Comparison of ENCODE assay signal across 28 cellular contexts in genomic region chr16:79182618-79183017, GRCh38.
DNase-seq lines count a peak whose midpoint lies in the region; ATAC-seq, FAIRE-seq and TF ChIP-seq lines count a peak whose summit lies in the region.
"Had no signal": no experiment of that assay in that cellular context is flagged by ENCODE, and none has a peak within 500 bp of the region (broad histone marks: within the 10 kb centered on the region; RNA-seq: fewer than 3 reads in every experiment).

No MANE protein-coding gene starts in this region.

- no peaks in the 10 kb centered on the region for H4K20me1 ChIP-seq in astrocyte (ENCODE audit: insufficient read depth, low read length)

- peak overlapping the region; percentile 24 for H3K27ac ChIP-seq in astrocyte (ENCODE audit: low read depth, low read length)
- H3K27ac ChIP-seq: A549, heart right ventricle, neural progenitor cell had no signal

- H3K79me2 ChIP-seq in astrocyte (ENCODE audit: insufficient read depth, low read length), result no peaks in the 10 kb centered on the region

- no peak overlapping the region for H3K4me3 ChIP-seq in astrocyte (ENCODE audit: insufficient read depth, low read depth, low read length)
- H3K4me3 ChIP-seq: A549, heart right ventricle, neural progenitor cell, tibial artery had no signal

- POLR2A ChIA-PET in HEK293T (lab: Yijun Ruan, JAX), result no interaction called here

- no peak overlapping the region for H3K27ac Mint-ChIP-seq in activated naive CD8-positive, alpha-beta T cell treated with anti-CD3 and anti-CD28 coated beads, Interleukin-2, amount 50 U/mL, for 24 hours
- no peak overlapping the region for H3K27ac Mint-ChIP-seq in activated naive CD8-positive, alpha-beta T cell treated with anti-CD3 and anti-CD28 coated beads for 36 hours
- peak overlapping the region; percentile 4 for H3K27ac Mint-ChIP-seq in astrocyte (ENCODE audit: unreplicated experiment)
- H3K27ac Mint-ChIP-seq: activated B cell treated with CpG ODN at 0.5 μM for 24 hours; activated CD8-positive, alpha-beta T cell treated with anti-CD3 and anti-CD28 coated beads for 36 hours; activated naive CD8-positive, alpha-beta T cell; activated T-helper 2 cell treated with anti-CD3 and anti-CD28 coated beads, Interferon-gamma antibody, Interleukin-2, Interleukin-4, amounts not matched to agents 10 μg/mL and 5 μg/mL and 100 μg/mL, durations not matched to agents 14 hours and 24 hours and 36 hours; B cell; neural progenitor cell had no signal

- peaks cover 32% of the 10 kb centered on the region for H3K4me1 Mint-ChIP-seq in activated naive CD8-positive, alpha-beta T cell treated with anti-CD3 and anti-CD28 coated beads, Interleukin-2, amount 50 U/mL, for 24 hours
- H3K4me1 Mint-ChIP-seq in activated naive CD8-positive, alpha-beta T cell treated with anti-CD3 and anti-CD28 coated beads for 36 hours, result peaks cover 15% of the 10 kb centered on the region
- H3K4me1 Mint-ChIP-seq in astrocyte (ENCODE audit: low read depth, unreplicated experiment), result peaks cover 13% of the 10 kb centered on the region
- H3K4me1 Mint-ChIP-seq: activated B cell treated with CpG ODN at 0.5 μM for 24 hours, B cell had no signal

- DNase-seq in activated naive CD8-positive, alpha-beta T cell treated with anti-CD3 and anti-CD28 coated beads, Interleukin-2, amount 50 U/mL, for 24 hours, result no peak
- no peak for DNase-seq in activated naive CD8-positive, alpha-beta T cell treated with anti-CD3 and anti-CD28 coated beads for 36 hours
- DNase-seq in astrocyte (ENCODE audit: low read depth) (peak; percentile 12), iris pigment epithelial cell (ENCODE audit: low read depth) (peak; percentile 5), urothelium cell line (ENCODE audit: low spot score) (peak; percentile 39), HEK293T (ENCODE audit: extremely low spot score) (no peak), DMS79 (lab: John Stamatoyannopoulos, UW) (no peak)
- DNase-seq: activated B cell treated with CpG ODN at 0.5 μM for 24 hours; activated CD8-positive, alpha-beta T cell treated with anti-CD3 and anti-CD28 coated beads for 36 hours; heart right ventricle; IMR-90; left cardiac atrium; mammary epithelial cell; NCI-H1105; NCI-H1930; NCI-H526 treated with DMSO at 0.1 percent for 48 hours; posterior cingulate gyrus; tibial artery had no signal

- peak; percentile 20 for ATAC-seq in activated naive CD8-positive, alpha-beta T cell treated with anti-CD3 and anti-CD28 coated beads, Interleukin-2, amount 50 U/mL, for 24 hours
- no peak for ATAC-seq in GM21529 (IDR thresholded peaks at IDR 0.05; ENCODE audit: unreplicated experiment)
- ATAC-seq: A549; activated CD8-positive, alpha-beta T cell treated with anti-CD3 and anti-CD28 coated beads for 36 hours; heart right ventricle; left cardiac atrium; Panc1; sciatic nerve had no signal

- H3K36me3 Mint-ChIP-seq in activated naive CD8-positive, alpha-beta T cell treated with anti-CD3 and anti-CD28 coated beads, Interleukin-2, amount 50 U/mL, for 24 hours (ENCODE audit: low read depth), result peaks cover 2% of the 10 kb centered on the region
- H3K36me3 Mint-ChIP-seq in activated naive CD8-positive, alpha-beta T cell treated with anti-CD3 and anti-CD28 coated beads for 36 hours, result peaks cover 5% of the 10 kb centered on the region
- no peaks in the 10 kb centered on the region for H3K36me3 Mint-ChIP-seq in astrocyte (ENCODE audit: low read depth, unreplicated experiment)
- H3K36me3 Mint-ChIP-seq: activated naive CD8-positive, alpha-beta T cell had no signal

- peaks cover 7% of the 10 kb centered on the region for H3K9me3 ChIP-seq in astrocyte (ENCODE audit: insufficient read depth, low read depth, low read length)
- H3K9me3 ChIP-seq: A549 had no signal

- no peak for TF ChIP-seq CTCF in astrocyte (IDR thresholded peaks at IDR 0.05; ENCODE audit: insufficient read depth, low read depth, low read length)

- no peak overlapping the region for H2AFZ ChIP-seq in astrocyte (ENCODE audit: low read depth, low read length)
- H2AFZ ChIP-seq: neural progenitor cell had no signal

- FAIRE-seq in astrocyte (lab: Jason Lieb, UNC), result no peak
- peak; percentile 83 for FAIRE-seq in urothelium cell line (lab: Jason Lieb, UNC)
- FAIRE-seq: A549, H1 had no signal

- no peaks in the 10 kb centered on the region for H3K27me3 ChIP-seq in astrocyte (ENCODE audit: insufficient read depth, low read length)
- H3K27me3 ChIP-seq: heart right ventricle, neural progenitor cell, tibial artery had no signal

- no peaks in the 10 kb centered on the region for H3K36me3 ChIP-seq in astrocyte (ENCODE audit: insufficient read depth, low read length)
- H3K36me3 ChIP-seq: heart right ventricle, neural progenitor cell, tibial artery had no signal

- peaks cover 3% of the 10 kb centered on the region for H3K4me1 ChIP-seq in astrocyte (ENCODE audit: insufficient read depth, low read length)
- H3K4me1 ChIP-seq: A549, neural progenitor cell had no signal

- H3K27me3 Mint-ChIP-seq in activated naive CD8-positive, alpha-beta T cell treated with anti-CD3 and anti-CD28 coated beads, Interleukin-2, amount 50 U/mL, for 24 hours, result no peaks in the 10 kb centered on the region
- peaks cover 11% of the 10 kb centered on the region for H3K27me3 Mint-ChIP-seq in activated naive CD8-positive, alpha-beta T cell treated with anti-CD3 and anti-CD28 coated beads for 36 hours
- H3K27me3 Mint-ChIP-seq in astrocyte (ENCODE audit: low read depth, unreplicated experiment), result no peaks in the 10 kb centered on the region
- H3K27me3 Mint-ChIP-seq: stimulated activated naive CD8-positive, alpha-beta T cell treated with anti-CD3 and anti-CD28 coated beads, Interleukin-15, Interleukin-2, amounts not matched to agents 100 ng/mL and 50 ng/mL, for 24 hours had no signal

- no peak overlapping the region for H3K4me3 Mint-ChIP-seq in activated naive CD8-positive, alpha-beta T cell treated with anti-CD3 and anti-CD28 coated beads, Interleukin-2, amount 50 U/mL, for 24 hours
- H3K4me3 Mint-ChIP-seq in activated naive CD8-positive, alpha-beta T cell treated with anti-CD3 and anti-CD28 coated beads for 36 hours, result no peak overlapping the region
- H3K4me3 Mint-ChIP-seq in astrocyte (ENCODE audit: unreplicated experiment), result no peak overlapping the region
- H3K4me3 Mint-ChIP-seq: activated B cell treated with CpG ODN at 0.5 μM for 24 hours; activated CD8-positive, alpha-beta T cell treated with anti-CD3 and anti-CD28 coated beads for 36 hours; activated naive CD8-positive, alpha-beta T cell; B cell; neural progenitor cell; stimulated activated naive CD8-positive, alpha-beta T cell treated with anti-CD3 and anti-CD28 coated beads, Interleukin-15, Interleukin-2, amounts not matched to agents 100 ng/mL and 50 ng/mL, for 24 hours had no signal

- CTCF ChIA-PET in HEK293T (lab: Yijun Ruan, JAX), result no interaction called here

- no peak overlapping the region for H3K4me2 ChIP-seq in astrocyte (ENCODE audit: low read length)
- H3K4me2 ChIP-seq: A549, neural progenitor cell had no signal

- peaks cover 18% of the 10 kb centered on the region for H3K9me3 Mint-ChIP-seq in activated naive CD8-positive, alpha-beta T cell treated with anti-CD3 and anti-CD28 coated beads, Interleukin-2, amount 50 U/mL, for 24 hours
- H3K9me3 Mint-ChIP-seq in activated naive CD8-positive, alpha-beta T cell treated with anti-CD3 and anti-CD28 coated beads for 36 hours, result peaks cover 9% of the 10 kb centered on the region
- H3K9me3 Mint-ChIP-seq in astrocyte (ENCODE audit: unreplicated experiment), result peaks cover 4% of the 10 kb centered on the region

- H3K9ac ChIP-seq in astrocyte (ENCODE audit: low read length), result peak overlapping the region; percentile 28
- H3K9ac ChIP-seq: neural progenitor cell had no signal

TF ChIP-seq in HEK293T, 16 proteins besides CTCF, POLR2A, EP300 and RAD21:
- no peak for TF ChIP-seq NFRKB (IDR thresholded peaks at IDR 0.05)
- TF ChIP-seq ELF4 (IDR thresholded peaks at IDR 0.05), result no peak
- TF ChIP-seq LEF1 (IDR thresholded peaks at IDR 0.05; ENCODE audit: borderline replicate concordance), result no peak
- TF ChIP-seq ARNT (IDR thresholded peaks at IDR 0.05), result no peak
- no peak for TF ChIP-seq CTBP1 (IDR thresholded peaks at IDR 0.05; ENCODE audit: borderline replicate concordance)
- no peak for TF ChIP-seq ZNF384 (IDR thresholded peaks at IDR 0.05)
- TF ChIP-seq FOXK2 (IDR thresholded peaks at IDR 0.05), result no peak
- no peak for TF ChIP-seq TARDBP (IDR thresholded peaks at IDR 0.05)
- TF ChIP-seq FOXA1 (IDR thresholded peaks at IDR 0.05), result no peak
- TF ChIP-seq L3MBTL2 (conservative IDR thresholded peaks at IDR 0.05), result no peak
TF ChIP-seq in HEK293T: peak in this region for 0.

Comparison
In these comparisons a context has a peak if more than half of its experiments do, and no peak if none do; other contexts are left out.
1. DNase-seq: peak in astrocyte (single experiment), iris pigment epithelial cell (single experiment) and urothelium cell line (single experiment); none in activated naive CD8-positive, alpha-beta T cell treated with anti-CD3 and anti-CD28 coated beads, Interleukin-2, amount 50 U/mL, for 24 hours (single experiment), activated naive CD8-positive, alpha-beta T cell treated with anti-CD3 and anti-CD28 coated beads for 36 hours (single experiment), HEK293T (single experiment) and DMS79 (single experiment).